In genomic region chrX:155069414-155069813, GRCh38 we compare ENCODE assay signal across 8 cellular contexts. TPM values are rescaled to one million over a fixed set of nuclear protein-coding genes. Genes with fewer than 3 reads are reported as not detected.
DNase-seq lines count a peak whose midpoint lies in the region; TF ChIP-seq lines count a peak whose summit lies in the region.

No MANE protein-coding gene starts in this region.

- no peak overlapping the region for H3K9ac ChIP-seq in HUES48 (ENCODE audit: low read depth, low read length)

- H3K36me3 ChIP-seq in BJ (ENCODE audit: control insufficient read depth, insufficient read depth, low read length) (no peaks in the 10 kb centered on the region), HUES48 (ENCODE audit: control insufficient read depth, insufficient read depth, low read length) (peaks cover 18% of the 10 kb centered on the region)

- H3K36me3 Mint-ChIP-seq in brain (peaks cover 4% of the 10 kb centered on the region), mesothelial cell of epicardium (peaks cover 8% of the 10 kb centered on the region)

- H3K9me3 Mint-ChIP-seq in brain (no peaks in the 10 kb centered on the region), mesothelial cell of epicardium (peaks cover 15% of the 10 kb centered on the region)

- no peak for DNase-seq in BJ (ENCODE audit: low read depth)
- no peak for DNase-seq in mesothelial cell of epicardium (ENCODE audit: low spot score in 2 of 2, unreplicated experiment in 2 of 2)
- DNase-seq in NCI-H2171 (lab: John Stamatoyannopoulos, UW), result no peak
- DNase-seq in C1 segment of cervical spinal cord (lab: John Stamatoyannopoulos, UW), result no peak
- no peak for DNase-seq in NCI-H1417 treated with DMSO at 0.1 percent for 48 hours (lab: John Stamatoyannopoulos, UW)
- no peak for DNase-seq in AG08396 (ENCODE audit: low spot score)

- H3K4me1 ChIP-seq in HUES48 (ENCODE audit: control insufficient read depth, insufficient read depth, low read length), result no peaks in the 10 kb centered on the region

- H3K27ac Mint-ChIP-seq in brain, result peak overlapping the region in 1 of 5 experiments; percentile 77
- H3K27ac Mint-ChIP-seq in mesothelial cell of epicardium, result no peak overlapping the region

- H3K4me3 Mint-ChIP-seq in brain (peak overlapping the region; percentile 80 to 92 (median 86)), mesothelial cell of epicardium (peak overlapping the region; percentile 76)

- H3K9me3 ChIP-seq in HUES48 (ENCODE audit: control insufficient read depth, insufficient read depth, low read length), result peaks cover 30% of the 10 kb centered on the region

- H3K27me3 Mint-ChIP-seq in brain, result peaks cover 3% of the 10 kb centered on the region
- H3K27me3 Mint-ChIP-seq in mesothelial cell of epicardium (ENCODE audit: low read depth), result no peaks in the 10 kb centered on the region

- peak overlapping the region; percentile 53 for H3K4me3 ChIP-seq in BJ (ENCODE audit: low read depth, low read length)
- peak overlapping the region; percentile 81 for H3K4me3 ChIP-seq in HUES48 (ENCODE audit: low read depth, low read length)

- CTCF ChIA-PET in BJ (lab: Yijun Ruan, JAX), result no interaction called here

- TF ChIP-seq CTCF in BJ (IDR thresholded peaks at IDR 0.05; ENCODE audit: insufficient read depth, low read depth, low read length) (no peak), brain (conservative IDR thresholded peaks at IDR 0.05) (no peak), mesothelial cell of epicardium (IDR thresholded peaks at IDR 0.05; ENCODE audit: unreplicated experiment) (no peak)

- no peaks in the 10 kb centered on the region for H3K27me3 ChIP-seq in BJ (ENCODE audit: control insufficient read depth, insufficient read depth, low read length)
- no peaks in the 10 kb centered on the region for H3K27me3 ChIP-seq in HUES48 (ENCODE audit: control insufficient read depth, insufficient read depth, low read length)

- H3K4me1 Mint-ChIP-seq in brain (peaks cover 45% of the 10 kb centered on the region), mesothelial cell of epicardium (peaks cover 18% of the 10 kb centered on the region)

- POLR2A ChIA-PET in BJ (lab: Charles Lee), result no interaction called here

- no peak overlapping the region for H3K27ac ChIP-seq in HUES48 (ENCODE audit: low read depth, low read length)

RNA-seq across cellular contexts. Expression of gene CMC4, which starts 1.5 kb away (rescaled TPM):
- polyA plus RNA-seq in BJ (2011; rRNA removed) (10.0 and 13.4 TPM in 2 replicates), brain (ENCODE audit: insufficient read depth, low read depth, low replicate concordance) (22.3 TPM)
- 0.93 and 1.2 TPM in 2 replicates for polyA minus RNA-seq in BJ (2011; rRNA and poly(A)+ RNA removed)
- total RNA-seq in mesothelial cell of epicardium, result 5.5 to 6.6 TPM (median 6.2 TPM) in 3 replicates

RNA-seq across cellular contexts. Expression of gene MTCP1, which starts 1.5 kb away (rescaled TPM):
- polyA plus RNA-seq in BJ (2011; rRNA removed) (1.2 and 5.4 TPM in 2 replicates), brain (ENCODE audit: insufficient read depth, low read depth, low replicate concordance) (12.7 TPM)
- polyA minus RNA-seq in BJ (2011; rRNA and poly(A)+ RNA removed), result 0.81 and 1.7 TPM in 2 replicates
- 10.4 to 13.0 TPM (median 13.0 TPM) in 3 replicates for total RNA-seq in mesothelial cell of epicardium

RNA-seq across cellular contexts. Expression of gene BRCC3, which starts 1.9 kb away (rescaled TPM):
- polyA plus RNA-seq in BJ (2011; rRNA removed) (11.6 and 16.1 TPM in 2 replicates), brain (ENCODE audit: insufficient read depth, low read depth, low replicate concordance) (9.4 TPM)
- 8.5 and 8.7 TPM in 2 replicates for polyA minus RNA-seq in BJ (2011; rRNA and poly(A)+ RNA removed)
- total RNA-seq in mesothelial cell of epicardium, result 18.9 to 19.2 TPM (median 19.0 TPM) in 3 replicates

RNA-seq across cellular contexts. Expression of gene FUNDC2, which starts 42.8 kb away (rescaled TPM):
- polyA plus RNA-seq in BJ (2011; rRNA removed), result 65.2 and 86.6 TPM in 2 replicates
- 12.2 and 13.3 TPM in 2 replicates for polyA minus RNA-seq in BJ (2011; rRNA and poly(A)+ RNA removed)
- polyA plus RNA-seq in brain (ENCODE audit: insufficient read depth, low read depth, low replicate concordance), result 150 TPM
- total RNA-seq in mesothelial cell of epicardium, result 57.9 to 64.1 TPM (median 61.2 TPM) in 3 replicates

RNA-seq across cellular contexts. Expression of gene F8, which starts 46.9 kb away (rescaled TPM):
- polyA plus RNA-seq in BJ (2011; rRNA removed) (2.7 and 3.4 TPM in 2 replicates), brain (ENCODE audit: insufficient read depth, low read depth, low replicate concordance) (7.3 TPM)
- polyA minus RNA-seq in BJ (2011; rRNA and poly(A)+ RNA removed), result 0.62 and 0.85 TPM in 2 replicates
- total RNA-seq in mesothelial cell of epicardium, result 2.2 to 3.9 TPM (median 2.8 TPM) in 3 replicates
